Comparison of ENCODE assay signal across 18 cellular contexts in the genomic region with DNA sequence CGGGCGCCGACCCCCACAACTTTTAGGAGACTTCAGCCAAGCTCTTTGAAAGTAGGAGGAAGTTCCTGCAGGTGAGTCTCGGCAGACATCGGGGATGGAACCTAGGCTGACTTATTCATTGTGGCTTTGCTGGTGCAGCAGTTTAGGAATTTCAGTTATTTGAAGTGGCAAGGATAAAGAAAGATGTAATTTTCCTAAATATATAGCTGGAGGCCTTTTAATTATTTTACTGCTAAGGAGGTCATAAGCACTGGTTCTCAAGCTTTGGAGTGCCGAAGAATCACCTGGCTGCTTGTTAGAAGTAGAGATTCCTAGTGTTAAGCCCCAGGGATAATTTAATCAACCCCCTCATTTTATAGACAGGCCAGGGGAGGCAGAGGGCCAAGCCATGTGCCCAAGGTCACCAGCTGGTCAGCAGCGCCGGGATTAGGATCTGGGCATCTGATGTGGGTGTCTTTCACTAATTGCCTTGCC. TPM values are rescaled to one million over a fixed set of nuclear protein-coding genes. Genes with fewer than 3 reads are reported as not detected.
"Had no signal": no experiment of that assay in that cellular context is flagged by ENCODE, and none has a peak within 500 bp of the region (broad histone marks: within the 10 kb centered on the region; RNA-seq: fewer than 3 reads in every experiment).

No MANE protein-coding gene starts in this region.

- H3K27ac Mint-ChIP-seq: activated B cell treated with CpG ODN at 0.5 μM for 24 hours; activated CD4-positive, alpha-beta memory T cell treated with anti-CD3 and anti-CD28 coated beads, Interleukin-2, amount 10 ng/mL, durations not matched to agents 7 days and 5 days; activated CD8-positive, alpha-beta memory T cell treated with anti-CD3 and anti-CD28 coated beads, Interleukin-2, amount 10 ng/mL, durations not matched to agents 7 days and 5 days; activated naive CD8-positive, alpha-beta T cell; naive thymus-derived CD4-positive, alpha-beta T cell; stimulated activated memory B cell treated with anti-CD40 and anti-IgM and Interleukin-4, amounts not matched to agents 10 μg/mL and 1 μg/mL and 100 μg/mL, for 72 hours; T-helper 2 cell treated with Interferon-gamma antibody and Interleukin-4, amounts not matched to agents 5 μg/mL and 100 μg/mL, for 36 hours had no signal

- ATAC-seq: activated CD8-positive, alpha-beta memory T cell treated with anti-CD3 and anti-CD28 coated beads, Interleukin-2, amount 10 ng/mL, durations not matched to agents 7 days and 5 days; body of pancreas; left lung; mucosa of descending colon; naive thymus-derived CD4-positive, alpha-beta T cell; stimulated activated memory B cell treated with anti-CD40 and anti-IgM and Interleukin-4, amounts not matched to agents 10 μg/mL and 1 μg/mL and 100 μg/mL, for 72 hours had no signal

- H3K9me3 Mint-ChIP-seq: activated B cell treated with CpG ODN at 0.5 μM for 24 hours; activated CD4-positive, alpha-beta memory T cell treated with anti-CD3 and anti-CD28 coated beads, Interleukin-2, amount 10 ng/mL, durations not matched to agents 7 days and 5 days; stimulated activated memory B cell treated with anti-CD40 and anti-IgM and Interleukin-4, amounts not matched to agents 10 μg/mL and 1 μg/mL and 100 μg/mL, for 72 hours; T-helper 2 cell treated with Interferon-gamma antibody and Interleukin-4, amounts not matched to agents 5 μg/mL and 100 μg/mL, for 36 hours had no signal

- DNase-seq: activated B cell treated with CpG ODN at 0.5 μM for 24 hours; activated CD4-positive, alpha-beta memory T cell treated with anti-CD3 and anti-CD28 coated beads, Interleukin-2, amount 10 ng/mL, durations not matched to agents 7 days and 5 days; activated CD4-positive, alpha-beta T cell treated with anti-CD3 and anti-CD28 coated beads for 48 hours; activated CD8-positive, alpha-beta memory T cell treated with anti-CD3 and anti-CD28 coated beads, Interleukin-2, amount 10 ng/mL, durations not matched to agents 7 days and 5 days; body of pancreas; caudate nucleus; islet precursor cell; left lung; mucosa of descending colon; naive thymus-derived CD4-positive, alpha-beta T cell; pancreas; right lobe of liver; stimulated activated CD4-positive, alpha-beta T cell treated with anti-CD3 and anti-CD28 coated beads, Interleukin-4, amount 100 ng/mL, for 4 hours; upper lobe of left lung had no signal

- H3K27me3 ChIP-seq: body of pancreas, pancreas, right lobe of liver, upper lobe of left lung had no signal

- H3K4me1 ChIP-seq: body of pancreas, left lung, pancreas, right lobe of liver, upper lobe of left lung had no signal

- H3K27ac ChIP-seq: body of pancreas, left lung, pancreas, right lobe of liver, thoracic aorta, upper lobe of left lung had no signal

- H3K4me1 Mint-ChIP-seq: activated B cell treated with CpG ODN at 0.5 μM for 24 hours; activated CD4-positive, alpha-beta memory T cell treated with anti-CD3 and anti-CD28 coated beads, Interleukin-2, amount 10 ng/mL, durations not matched to agents 7 days and 5 days; activated CD8-positive, alpha-beta memory T cell treated with anti-CD3 and anti-CD28 coated beads, Interleukin-2, amount 10 ng/mL, durations not matched to agents 7 days and 5 days; stimulated activated memory B cell treated with anti-CD40 and anti-IgM and Interleukin-4, amounts not matched to agents 10 μg/mL and 1 μg/mL and 100 μg/mL, for 72 hours had no signal

- H3K36me3 ChIP-seq: left lung, pancreas, right lobe of liver, thoracic aorta, upper lobe of left lung had no signal

- H3K4me3 ChIP-seq: body of pancreas, left lung, mucosa of descending colon, pancreas, right lobe of liver, thoracic aorta, upper lobe of left lung had no signal

- H3K9me3 ChIP-seq: body of pancreas, left lung, mucosa of descending colon, pancreas, right lobe of liver, thoracic aorta, upper lobe of left lung had no signal

- H3K4me3 Mint-ChIP-seq: activated B cell treated with CpG ODN at 0.5 μM for 24 hours; activated CD4-positive, alpha-beta memory T cell treated with anti-CD3 and anti-CD28 coated beads, Interleukin-2, amount 10 ng/mL, durations not matched to agents 7 days and 5 days; activated CD8-positive, alpha-beta memory T cell treated with anti-CD3 and anti-CD28 coated beads, Interleukin-2, amount 10 ng/mL, durations not matched to agents 7 days and 5 days; activated naive CD8-positive, alpha-beta T cell; naive thymus-derived CD4-positive, alpha-beta T cell; stimulated activated memory B cell treated with anti-CD40 and anti-IgM and Interleukin-4, amounts not matched to agents 10 μg/mL and 1 μg/mL and 100 μg/mL, for 72 hours; T-helper 2 cell treated with Interferon-gamma antibody and Interleukin-4, amounts not matched to agents 5 μg/mL and 100 μg/mL, for 36 hours had no signal

RNA-seq across cellular contexts. Expression of a gene that starts 28.9 kb away (rescaled TPM):
- total RNA-seq: activated B cell treated with CpG ODN at 0.5 μM for 24 hours; activated CD4-positive, alpha-beta memory T cell treated with anti-CD3 and anti-CD28 coated beads, Interleukin-2, amount 10 ng/mL, durations not matched to agents 7 days and 5 days; naive thymus-derived CD4-positive, alpha-beta T cell had no signal
- polyA plus RNA-seq: naive thymus-derived CD4-positive, alpha-beta T cell had no signal
